Comparison of ENCODE assay signal across 10 cellular contexts in the genomic region with DNA sequence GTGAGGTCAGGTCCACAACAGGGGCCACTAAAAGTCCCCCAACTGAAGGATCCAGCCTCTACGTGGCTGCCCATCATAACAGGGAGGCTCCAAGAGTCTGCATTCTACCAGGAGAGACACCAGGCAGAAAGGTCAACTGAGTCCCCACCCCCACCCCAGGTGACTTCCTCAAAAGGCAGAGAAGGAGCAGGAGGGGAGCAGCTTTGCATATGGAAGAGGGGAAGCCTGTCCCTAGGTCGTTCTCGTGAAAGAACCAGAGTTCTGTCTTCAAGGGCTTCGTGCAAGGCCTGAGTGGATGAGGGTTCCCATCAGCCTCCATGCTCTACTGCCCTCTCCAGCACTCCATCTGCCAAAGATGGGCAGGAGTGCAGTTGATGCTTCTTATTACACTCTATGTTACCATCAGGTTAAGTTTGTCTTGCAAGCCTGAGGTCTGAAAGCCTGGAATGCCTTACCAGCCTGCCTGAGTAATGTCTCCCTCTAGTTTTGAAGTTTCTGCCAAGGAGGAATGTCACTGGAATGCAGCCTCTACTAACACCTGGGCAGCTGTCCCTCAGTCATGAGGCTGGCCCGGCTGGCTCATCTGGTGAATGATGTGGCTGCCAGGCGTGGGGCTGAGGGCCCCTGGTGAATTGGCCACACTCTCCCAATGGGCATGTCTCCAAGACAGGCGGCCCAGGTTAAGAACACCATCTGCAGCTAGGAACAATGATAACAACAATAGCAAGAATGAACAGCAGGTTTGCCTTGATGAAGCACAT. TPM values are rescaled to one million over a fixed set of nuclear protein-coding genes. Genes with fewer than 3 reads are reported as not detected.
DNase-seq lines count a peak whose midpoint lies in the region; ATAC-seq and TF ChIP-seq lines count a peak whose summit lies in the region.
"Had no signal": no experiment of that assay in that cellular context is flagged by ENCODE, and none has a peak within 500 bp of the region (broad histone marks: within the 10 kb centered on the region; RNA-seq: fewer than 3 reads in every experiment).

No MANE protein-coding gene starts in this region.

- 61% methylated on average over 7 of the region's 7 CpGs for WGBS in smooth muscle cell (ENCODE audit: low lambda C conversion rate)

- H3K79me2 ChIP-seq in GM23338 (replicated peaks; ENCODE audit: insufficient read depth) = no peaks in the 10 kb centered on the region
- H3K79me2 ChIP-seq in smooth muscle cell (ENCODE audit: low read depth) = no peaks in the 10 kb centered on the region

- H2AFZ ChIP-seq in GM23338 (peak overlapping the region; percentile 80), smooth muscle cell (ENCODE audit: low read depth) (no peak overlapping the region)

- 0 out of 2 replicates have a peak overlapping the region, but pooled peaks have one; percentile 32 for H3K4me2 ChIP-seq in GM23338
- H3K4me2 ChIP-seq in smooth muscle cell = no peak overlapping the region

- no peaks in the 10 kb centered on the region for H3K9me2 ChIP-seq in GM23338 (ENCODE audit: insufficient read depth)

- H3K36me3 ChIP-seq in GM23338 (ENCODE audit: insufficient read depth) = no peaks in the 10 kb centered on the region
- H3K36me3 ChIP-seq in smooth muscle cell (ENCODE audit: low read depth) = no peaks in the 10 kb centered on the region

- peak; percentile 52 for DNase-seq in AG08396 (ENCODE audit: low spot score)
- DNase-seq in GM23338 (ENCODE audit: low spot score) = peak; percentile 71
- DNase-seq in SW480 (ENCODE audit: low spot score) = peak; percentile 62
- DNase-seq in islet precursor cell = peak; percentile 82
- no peak for DNase-seq in smooth muscle cell (lab: John Stamatoyannopoulos, UW; ENCODE audit: unreplicated experiment)
- no peak for DNase-seq in hippocampal formation (lab: John Stamatoyannopoulos, UW)
- no peak for DNase-seq in NCI-H2029 treated with DMSO at 0.1 percent for 48 hours (lab: John Stamatoyannopoulos, UW)
- DNase-seq: cortex of kidney, NCI-H748 treated with DMSO at 0.1 percent for 48 hours had no signal

- no peaks in the 10 kb centered on the region; the same call in 2 of the 3 replicates for H3K36me3 Mint-ChIP-seq in GM23338 (ENCODE audit: low read depth)

- H3K4me3 Mint-ChIP-seq in GM23338 = no peak overlapping the region

- H3K4me1 Mint-ChIP-seq in GM23338 = peaks cover 46% of the 10 kb centered on the region

- no peaks in the 10 kb centered on the region for H4K20me1 ChIP-seq in GM23338 (replicated peaks; ENCODE audit: insufficient read depth)
- no peaks in the 10 kb centered on the region for H4K20me1 ChIP-seq in smooth muscle cell (ENCODE audit: low read depth)

- no peaks in the 10 kb centered on the region for H3K9me3 Mint-ChIP-seq in GM23338

- H3K27ac ChIP-seq in GM23338 (ENCODE audit: low read depth) = no peak overlapping the region
- no peak overlapping the region for H3K27ac ChIP-seq in smooth muscle cell (ENCODE audit: low read depth)

- H3K27me3 Mint-ChIP-seq in GM23338 (ENCODE audit: insufficient read depth, low read depth, poor library complexity) = peaks cover 15% of the 10 kb centered on the region

- no peak overlapping the region for H3K9ac ChIP-seq in smooth muscle cell (ENCODE audit: low read depth)

- H3K27me3 ChIP-seq in GM23338 (ENCODE audit: insufficient read depth) (no peaks in the 10 kb centered on the region), smooth muscle cell (ENCODE audit: low read depth) (no peaks in the 10 kb centered on the region)

- ATAC-seq in GM23338 (peak; percentile 31), HG03039 (IDR thresholded peaks at IDR 0.05; ENCODE audit: unreplicated experiment) (no peak)

- no peaks in the 10 kb centered on the region for H3F3A ChIP-seq in GM23338 (replicated peaks; ENCODE audit: low read depth)
- H3F3A ChIP-seq in smooth muscle cell (ENCODE audit: low read depth) = peaks cover 10% of the 10 kb centered on the region

- TF ChIP-seq CTCF in GM23338 (conservative IDR thresholded peaks at IDR 0.05; ENCODE audit: low read depth in 2 of 2) (no peak), smooth muscle cell (IDR thresholded peaks at IDR 0.05; ENCODE audit: borderline replicate concordance, insufficient read depth, poor library complexity, severe bottlenecking) (no peak)

- no peak overlapping the region for H3K27ac Mint-ChIP-seq in GM23338

- H3K9me3 ChIP-seq in smooth muscle cell (replicated peaks; ENCODE audit: low read depth) = no peaks in the 10 kb centered on the region

- H3K4me3 ChIP-seq in GM23338 = no peak overlapping the region
- H3K4me3 ChIP-seq in smooth muscle cell = no peak overlapping the region

- H3K4me1 ChIP-seq in GM23338 (ENCODE audit: insufficient read depth) = peaks cover 6% of the 10 kb centered on the region; the same call in 1 of the 2 replicates
- peaks cover 6% of the 10 kb centered on the region for H3K4me1 ChIP-seq in smooth muscle cell (ENCODE audit: low read depth)

TF ChIP-seq in GM23338, 12 proteins besides CTCF, POLR2A, EP300 and RAD21 (continues in another document):
- no peak for TF ChIP-seq ZNF114 (CRISPR knock-in tag; IDR thresholded peaks at IDR 0.05)
- no peak for TF ChIP-seq ZNF331 (CRISPR knock-in tag; IDR thresholded peaks at IDR 0.05; ENCODE audit: low read depth)
- TF ChIP-seq, protein P1, sequence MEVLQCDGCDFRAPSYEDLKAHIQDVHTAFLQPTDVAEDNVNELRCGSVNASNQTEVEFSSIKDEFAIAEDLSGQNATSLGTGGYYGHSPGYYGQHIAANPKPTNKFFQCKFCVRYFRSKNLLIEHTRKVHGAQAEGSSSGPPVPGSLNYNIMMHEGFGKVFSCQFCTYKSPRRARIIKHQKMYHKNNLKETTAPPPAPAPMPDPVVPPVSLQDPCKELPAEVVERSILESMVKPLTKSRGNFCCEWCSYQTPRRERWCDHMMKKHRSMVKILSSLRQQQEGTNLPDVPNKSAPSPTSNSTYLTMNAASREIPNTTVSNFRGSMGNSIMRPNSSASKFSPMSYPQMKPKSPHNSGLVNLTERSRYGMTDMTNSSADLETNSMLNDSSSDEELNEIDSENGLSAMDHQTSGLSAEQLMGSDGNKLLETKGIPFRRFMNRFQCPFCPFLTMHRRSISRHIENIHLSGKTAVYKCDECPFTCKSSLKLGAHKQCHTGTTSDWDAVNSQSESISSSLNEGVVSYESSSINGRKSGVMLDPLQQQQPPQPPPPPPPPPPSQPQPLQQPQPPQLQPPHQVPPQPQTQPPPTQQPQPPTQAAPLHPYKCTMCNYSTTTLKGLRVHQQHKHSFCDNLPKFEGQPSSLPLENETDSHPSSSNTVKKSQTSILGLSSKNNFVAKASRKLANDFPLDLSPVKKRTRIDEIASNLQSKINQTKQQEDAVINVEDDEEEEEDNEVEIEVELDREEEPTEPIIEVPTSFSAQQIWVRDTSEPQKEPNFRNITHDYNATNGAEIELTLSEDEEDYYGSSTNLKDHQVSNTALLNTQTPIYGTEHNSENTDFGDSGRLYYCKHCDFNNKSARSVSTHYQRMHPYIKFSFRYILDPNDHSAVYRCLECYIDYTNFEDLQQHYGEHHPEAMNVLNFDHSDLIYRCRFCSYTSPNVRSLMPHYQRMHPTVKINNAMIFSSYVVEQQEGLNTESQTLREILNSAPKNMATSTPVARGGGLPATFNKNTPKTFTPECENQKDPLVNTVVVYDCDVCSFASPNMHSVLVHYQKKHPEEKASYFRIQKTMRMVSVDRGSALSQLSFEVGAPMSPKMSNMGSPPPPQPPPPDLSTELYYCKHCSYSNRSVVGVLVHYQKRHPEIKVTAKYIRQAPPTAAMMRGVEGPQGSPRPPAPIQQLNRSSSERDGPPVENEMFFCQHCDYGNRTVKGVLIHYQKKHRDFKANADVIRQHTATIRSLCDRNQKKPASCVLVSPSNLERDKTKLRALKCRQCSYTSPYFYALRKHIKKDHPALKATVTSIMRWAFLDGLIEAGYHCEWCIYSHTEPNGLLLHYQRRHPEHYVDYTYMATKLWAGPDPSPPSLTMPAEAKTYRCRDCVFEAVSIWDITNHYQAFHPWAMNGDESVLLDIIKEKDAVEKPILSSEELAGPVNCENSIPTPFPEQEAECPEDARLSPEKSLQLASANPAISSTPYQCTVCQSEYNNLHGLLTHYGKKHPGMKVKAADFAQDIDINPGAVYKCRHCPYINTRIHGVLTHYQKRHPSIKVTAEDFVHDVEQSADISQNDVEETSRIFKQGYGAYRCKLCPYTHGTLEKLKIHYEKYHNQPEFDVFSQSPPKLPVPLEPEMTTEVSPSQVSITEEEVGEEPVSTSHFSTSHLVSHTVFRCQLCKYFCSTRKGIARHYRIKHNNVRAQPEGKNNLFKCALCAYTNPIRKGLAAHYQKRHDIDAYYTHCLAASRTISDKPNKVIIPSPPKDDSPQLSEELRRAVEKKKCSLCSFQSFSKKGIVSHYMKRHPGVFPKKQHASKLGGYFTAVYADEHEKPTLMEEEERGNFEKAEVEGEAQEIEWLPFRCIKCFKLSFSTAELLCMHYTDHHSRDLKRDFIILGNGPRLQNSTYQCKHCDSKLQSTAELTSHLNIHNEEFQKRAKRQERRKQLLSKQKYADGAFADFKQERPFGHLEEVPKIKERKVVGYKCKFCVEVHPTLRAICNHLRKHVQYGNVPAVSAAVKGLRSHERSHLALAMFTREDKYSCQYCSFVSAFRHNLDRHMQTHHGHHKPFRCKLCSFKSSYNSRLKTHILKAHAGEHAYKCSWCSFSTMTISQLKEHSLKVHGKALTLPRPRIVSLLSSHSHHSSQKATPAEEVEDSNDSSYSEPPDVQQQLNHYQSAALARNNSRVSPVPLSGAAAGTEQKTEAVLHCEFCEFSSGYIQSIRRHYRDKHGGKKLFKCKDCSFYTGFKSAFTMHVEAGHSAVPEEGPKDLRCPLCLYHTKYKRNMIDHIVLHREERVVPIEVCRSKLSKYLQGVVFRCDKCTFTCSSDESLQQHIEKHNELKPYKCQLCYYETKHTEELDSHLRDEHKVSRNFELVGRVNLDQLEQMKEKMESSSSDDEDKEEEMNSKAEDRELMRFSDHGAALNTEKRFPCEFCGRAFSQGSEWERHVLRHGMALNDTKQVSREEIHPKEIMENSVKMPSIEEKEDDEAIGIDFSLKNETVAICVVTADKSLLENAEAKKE (CRISPR knock-in tag; IDR thresholded peaks at IDR 0.05) = no peak
- TF ChIP-seq EZH2 (IDR thresholded peaks at IDR 0.05; ENCODE audit: low read depth, unreplicated experiment) = no peak
- no peak for TF ChIP-seq STAT1 (IDR thresholded peaks at IDR 0.05; ENCODE audit: unreplicated experiment)
- TF ChIP-seq EZH2phosphoT487 (IDR thresholded peaks at IDR 0.05; ENCODE audit: unreplicated experiment) = no peak
- no peak for TF ChIP-seq JUNB (IDR thresholded peaks at IDR 0.05; ENCODE audit: unreplicated experiment)

RNA-seq across cellular contexts. Expression of gene SMNDC1, which starts 54.3 kb away (rescaled TPM):
- total RNA-seq in GM23338 (2014; rRNA removed; shearing (Covaris generic)) = 28.4 and 29.9 TPM in 2 replicates
- polyA plus RNA-seq in GM23338 (2016; fragmentation: Nextera tagmentation; extraction: Ambion mirVana) = 41.9 and 45.1 TPM in 2 replicates
- 17.7 and 25.6 TPM in 2 replicates for total RNA-seq in smooth muscle cell
- polyA plus RNA-seq in smooth muscle cell = 19.0 and 22.2 TPM in 2 replicates

Comparison
In these comparisons a context has a peak if more than half of its experiments do, and no peak if none do; other contexts are left out.
1. DNase-seq: peak in AG08396 (single experiment), GM23338 (single experiment), SW480 (single experiment) and islet precursor cell (single experiment); none in smooth muscle cell (single experiment), hippocampal formation (0 of 2) and NCI-H2029 treated with DMSO at 0.1 percent for 48 hours (single experiment).